In genomic region chr2:24926602-24927252, GRCh38 we compare ENCODE assay signal across 8 cellular contexts. TPM values are rescaled to one million over a fixed set of nuclear protein-coding genes. Genes with fewer than 3 reads are reported as not detected.
A peak's percentile ranks its signal among the peaks of the same experiment; 100 is the strongest.
DNase-seq lines count a peak whose midpoint lies in the region; ATAC-seq and TF ChIP-seq lines count a peak whose summit lies in the region.

No MANE protein-coding gene starts in this region.

- no peaks in the 10 kb centered on the region for H3K27me3 Mint-ChIP-seq in CD8-positive, alpha-beta memory T cell

- no peak overlapping the region for H3K9ac ChIP-seq in parathyroid adenoma

- no peaks in the 10 kb centered on the region for H3K9me3 Mint-ChIP-seq in CD8-positive, alpha-beta memory T cell

- peak overlapping the region in 5 of 7 donors; percentile 52 to 88 (median 71) for H3K4me3 Mint-ChIP-seq in CD8-positive, alpha-beta memory T cell

- peaks cover 16% of the 10 kb centered on the region for H3K4me1 ChIP-seq in CD8-positive, alpha-beta memory T cell (ENCODE audit: insufficient read depth, low read length)
- H3K4me1 ChIP-seq in parathyroid adenoma: no peaks in the 10 kb centered on the region

- no peaks in the 10 kb centered on the region for H3K9me3 ChIP-seq in CD8-positive, alpha-beta memory T cell (ENCODE audit: low read length)
- no peaks in the 10 kb centered on the region for H3K9me3 ChIP-seq in parathyroid adenoma (ENCODE audit: control insufficient read depth, low read length)

- CTCF ChIA-PET in CD8-positive, alpha-beta memory T cell (lab: Charles Lee): no interaction called here

- peak overlapping the region in 6 of 8 donors; percentile 18 to 95 (median 53) for H3K27ac Mint-ChIP-seq in CD8-positive, alpha-beta memory T cell

- H3K27me3 ChIP-seq in CD8-positive, alpha-beta memory T cell (ENCODE audit: insufficient read depth, low read length, poor library complexity, severe bottlenecking): no peaks in the 10 kb centered on the region
- H3K27me3 ChIP-seq in parathyroid adenoma (ENCODE audit: control insufficient read depth, insufficient read depth, low read length): no peaks in the 10 kb centered on the region

- DNase-seq in CD8-positive, alpha-beta memory T cell: no peak
- DNase-seq in activated CD4-positive, alpha-beta T cell treated with anti-CD3 and anti-CD28 coated beads, Interleukin-2, amount 50 U/mL, for 24 hours (ENCODE audit: low read depth in 1 of 2, low spot score in 1 of 2): peak; percentile 28 to 34
- DNase-seq in fibroblast of mammary gland (ENCODE audit: low read depth) (peak; percentile 50), RKO (ENCODE audit: low spot score) (no peak), ACHN (no peak), NCI-H187 (lab: John Stamatoyannopoulos, UW) (no peak)

- no peak overlapping the region for H3K4me2 ChIP-seq in parathyroid adenoma (ENCODE audit: low read length)

- no peaks in the 10 kb centered on the region for H3K79me2 ChIP-seq in parathyroid adenoma

- TF ChIP-seq CTCF in fibroblast of mammary gland (conservative IDR thresholded peaks at IDR 0.05; ENCODE audit: control insufficient read depth, insufficient read depth, low read depth, low read length) (no peak), parathyroid adenoma (IDR thresholded peaks at IDR 0.05) (no peak)

- H3K4me3 ChIP-seq in CD8-positive, alpha-beta memory T cell (ENCODE audit: low read length): peak overlapping the region; percentile 37
- no peak overlapping the region for H3K4me3 ChIP-seq in fibroblast of mammary gland (ENCODE audit: control insufficient read depth, low read depth, low read length)
- H3K4me3 ChIP-seq in parathyroid adenoma (ENCODE audit: low read depth, low read length): no peak overlapping the region

- H3K36me3 ChIP-seq in CD8-positive, alpha-beta memory T cell (ENCODE audit: insufficient read depth, low read length): no peaks in the 10 kb centered on the region
- no peaks in the 10 kb centered on the region for H3K36me3 ChIP-seq in parathyroid adenoma (ENCODE audit: control insufficient read depth, insufficient read depth, low read length)

- peak overlapping the region; percentile 65 for H2AFZ ChIP-seq in parathyroid adenoma

- H3K4me1 Mint-ChIP-seq in CD8-positive, alpha-beta memory T cell: peaks cover 6 to 17% (median 9%) of the 10 kb centered on the region in 3 donors

- no peak overlapping the region for H3K27ac ChIP-seq in CD8-positive, alpha-beta memory T cell (ENCODE audit: low read depth, low read length)
- no peak overlapping the region for H3K27ac ChIP-seq in parathyroid adenoma

- POLR2A ChIA-PET in CD8-positive, alpha-beta memory T cell (lab: Charles Lee): no interaction called here

- H3K36me3 Mint-ChIP-seq in CD8-positive, alpha-beta memory T cell: no peaks in the 10 kb centered on the region

- in situ Hi-C loops in ACHN (cut with HindIII; ENCODE audit: low pct_ligation_motif_present, low pct_unique_long_range_greater_than_20kb, low sequenced_read_pairs): no loop called here

- no peak for ATAC-seq in GM19035 (IDR thresholded peaks at IDR 0.05; ENCODE audit: unreplicated experiment)

RNA-seq across cellular contexts. Expression of gene ADCY3, which starts 6.7 kb away (rescaled TPM):
- 10 to 100 TPM; 90.9 to 95.4 TPM for total RNA-seq in CD8-positive, alpha-beta memory T cell
- polyA plus RNA-seq in CD8-positive, alpha-beta memory T cell: 8.8 TPM

RNA-seq across cellular contexts. Expression of gene DNAJC27, which starts 45.0 kb away (rescaled TPM):
- total RNA-seq in CD8-positive, alpha-beta memory T cell: 1 to 10 TPM; 4.4 to 4.7 TPM
- polyA plus RNA-seq in CD8-positive, alpha-beta memory T cell: 2.8 TPM

Comparison
In these comparisons a context has a peak if more than half of its experiments do, and no peak if none do; other contexts are left out.
1. DNase-seq: peak in activated CD4-positive, alpha-beta T cell treated with anti-CD3 and anti-CD28 coated beads, Interleukin-2, amount 50 U/mL, for 24 hours (2 of 2) and fibroblast of mammary gland (single experiment); none in CD8-positive, alpha-beta memory T cell (0 of 5), RKO (single experiment), ACHN (single experiment) and NCI-H187 (0 of 2).